ENCODE assay signal across 8 cellular contexts in genomic region chrX:35149517-35149916, GRCh38.
"Had no signal": no experiment of that assay in that cellular context is flagged by ENCODE, and none has a peak within 500 bp of the region (broad histone marks: within the 10 kb centered on the region; RNA-seq: fewer than 3 reads in every experiment).

No MANE protein-coding gene starts in this region.

- DNase-seq: GDM1, GF-D8 had no signal

- H3K4me3 ChIP-seq: GM12878 had no signal

- FAIRE-seq: G401.6, GM12878, GM12891, GM12892, GM18507, GM19239 had no signal
